In the genomic region with DNA sequence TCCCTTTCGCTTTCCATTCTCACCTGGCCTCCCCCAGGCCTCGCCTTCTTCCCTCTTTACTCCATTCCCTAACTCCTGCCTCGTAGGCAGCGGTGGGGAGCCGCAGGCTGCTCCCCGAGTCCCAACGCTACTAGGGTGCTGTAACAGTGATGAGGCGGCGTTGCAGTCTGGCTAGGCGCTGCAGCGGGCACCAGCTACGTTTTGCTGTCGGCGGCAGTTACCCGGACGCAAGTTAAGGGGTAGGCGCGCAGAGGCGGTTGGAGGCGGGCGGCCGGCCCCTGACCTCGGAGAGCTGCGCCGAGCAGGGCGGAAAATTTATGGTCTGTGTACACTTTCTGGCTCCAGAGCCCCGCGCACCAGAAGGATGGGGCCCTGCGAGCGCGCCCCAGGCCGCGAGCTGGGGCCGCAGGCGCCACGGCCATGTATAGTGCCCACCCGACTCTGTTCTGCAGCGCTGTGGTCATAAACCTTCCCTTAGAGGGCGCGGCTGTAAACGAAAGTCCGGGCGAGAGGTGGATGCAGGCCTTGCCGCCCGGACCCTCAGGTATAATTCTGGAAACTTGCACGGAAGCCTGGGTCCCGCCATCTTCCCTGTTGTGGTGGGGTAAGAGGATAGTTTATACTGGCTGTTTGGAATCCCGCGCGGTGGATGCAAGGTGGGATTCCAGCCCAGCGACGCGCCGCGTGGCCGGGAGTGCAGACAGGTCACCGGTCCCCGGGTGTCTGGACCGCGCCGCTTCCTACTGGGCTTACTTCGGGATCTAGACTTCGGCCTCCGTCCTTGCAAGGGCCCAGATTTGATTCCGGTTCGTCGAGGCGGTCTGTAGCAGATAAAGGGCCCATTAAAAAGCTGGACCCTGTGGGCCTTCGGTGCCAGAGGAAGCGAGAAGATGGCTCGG, we compare ENCODE assay signal across 12 cellular contexts. TPM values are rescaled to one million over a fixed set of nuclear protein-coding genes. Genes with fewer than 3 reads are reported as not detected.
DNase-seq lines count a peak whose midpoint lies in the region; ATAC-seq and TF ChIP-seq lines count a peak whose summit lies in the region.
"Had no signal": no experiment of that assay in that cellular context is flagged by ENCODE, and none has a peak within 500 bp of the region (broad histone marks: within the 10 kb centered on the region; RNA-seq: fewer than 3 reads in every experiment).

No MANE protein-coding gene starts in this region.

- peak; percentile 68 for DNase-seq in Right ventricle myocardium inferior (ENCODE audit: missing footprints)
- DNase-seq in cardiac septum (ENCODE audit: low spot score): no peak
- no peak for DNase-seq in heart right ventricle
- DNase-seq in nephron progenitor cell: peak; percentile 71
- DNase-seq in vagina (ENCODE audit: extremely low spot score in 2 of 2): peak in 1 of 2 donors; percentile 80
- DNase-seq in HuH-7 (ENCODE audit: low spot score): no peak
- no peak for DNase-seq in H4 (ENCODE audit: low spot score)
- DNase-seq: activated CD8-positive, alpha-beta memory T cell treated with anti-CD3 and anti-CD28 coated beads, Interleukin-2, amount 50 U/mL, for 4 hours; NCI-H1105 had no signal

- H3K36me3 ChIP-seq in heart right ventricle (no peaks in the 10 kb centered on the region), vagina (no peaks in the 10 kb centered on the region)
- H3K36me3 ChIP-seq: BLaER1 treated with 17β-estradiol and CSF1 and Interleukin-3, amounts not matched to agents 10 nM and 100 nM had no signal

- H3K4me1 ChIP-seq in heart right ventricle (peaks cover 0 to 28% (median 13%) of the 10 kb centered on the region in 9 donors), vagina (peaks cover 12% of the 10 kb centered on the region)
- H3K4me1 ChIP-seq: BLaER1 treated with 17β-estradiol and CSF1 and Interleukin-3, amounts not matched to agents 10 nM and 100 nM had no signal

- TF ChIP-seq POLR2A in vagina (IDR thresholded peaks at IDR 0.05): no peak

- peaks cover 96% of the 10 kb centered on the region for H3K27me3 Mint-ChIP-seq in nephron progenitor cell (ENCODE audit: low read depth, poor library complexity)

- H3K4me3 Mint-ChIP-seq in nephron progenitor cell: peak overlapping the region; percentile 68

- peak overlapping the region; percentile 1 to 48 (median 46) for H3K4me3 ChIP-seq in heart right ventricle
- H3K4me3 ChIP-seq in vagina: peak overlapping the region; percentile 11 to 39

- H3K9me3 ChIP-seq in heart right ventricle (peaks cover 0 to 4% (median 0%) of the 10 kb centered on the region in 11 donors), vagina (no peaks in the 10 kb centered on the region)

- WGBS in heart right ventricle, 2 donors: 22 to 29% methylated on average over 71 of the region's 71 CpGs

- TF ChIP-seq CTCF in heart right ventricle (IDR thresholded peaks at IDR 0.05) (no peak), nephron progenitor cell (IDR thresholded peaks at IDR 0.05) (no peak), vagina (IDR thresholded peaks at IDR 0.05) (no peak)

- H3K27ac Mint-ChIP-seq in nephron progenitor cell: no peak overlapping the region

- peaks cover 37% of the 10 kb centered on the region for H3K9me3 Mint-ChIP-seq in nephron progenitor cell

- peaks cover 64% of the 10 kb centered on the region for H3K4me1 Mint-ChIP-seq in nephron progenitor cell

- H3K27me3 ChIP-seq in heart right ventricle (peaks cover 31 to 75% (median 72%) of the 10 kb centered on the region in 7 donors), vagina (peaks cover 20% of the 10 kb centered on the region)

- ATAC-seq in Right ventricle myocardium inferior: peak; percentile 50
- peak in 6 of 8 donors; percentile 36 to 57 (median 42) for ATAC-seq in heart right ventricle
- ATAC-seq in HG02678 (IDR thresholded peaks at IDR 0.05; ENCODE audit: unreplicated experiment): no peak

- intact Hi-C loops in Right ventricle myocardium inferior (cut with DNase I) (loop anchor here (10.0 kb wide), 1 partner anchor 91 kb away; no protein-coding TSS in a partner anchor), cardiac septum (cut with DNase I) (no loop called here), heart right ventricle (cut with DNase I) (loop anchor here in 2 of 10 donors (10.0 kb wide), 1 partner anchor 311 kb away; no protein-coding TSS in a partner anchor), vagina (cut with DNase I) (loop anchor here (5.0 kb wide), 1 partner anchor 157 kb away; no protein-coding TSS in a partner anchor)

- H3K27ac ChIP-seq in heart right ventricle (no peak overlapping the region), vagina (no peak overlapping the region)
- H3K27ac ChIP-seq: BLaER1 treated with 17β-estradiol and CSF1 and Interleukin-3, amounts not matched to agents 10 nM and 100 nM; epithelial cell of prostate had no signal

- H3K36me3 Mint-ChIP-seq in nephron progenitor cell (ENCODE audit: low read depth): no peaks in the 10 kb centered on the region

RNA-seq across cellular contexts. Expression of a gene that starts 15.0 kb away (rescaled TPM):
- total RNA-seq in Right ventricle myocardium inferior (5.0 TPM), cardiac septum (8.1 TPM), heart right ventricle (10 to 100 TPM in 2 of 10 donors, 1 to 10 TPM in 8; 4.3 to 13.8 (median 6.7) TPM), vagina (7.4 TPM)
- polyA plus RNA-seq in heart right ventricle: 10 to 100 TPM in 1 of 2 donors, 1 to 10 TPM in 1; 4.8 to 10.1 TPM
- 2.6 and 3.0 TPM in 2 replicates for total RNA-seq in H4 (2014; rRNA removed; shearing (Covaris generic))

Comparison
In these comparisons a context has a peak if more than half of its experiments do, and no peak if none do; other contexts are left out.
1. DNase-seq: peak in Right ventricle myocardium inferior (single experiment) and nephron progenitor cell (single experiment); none in cardiac septum (single experiment), heart right ventricle (0 of 2), HuH-7 (single experiment) and H4 (single experiment).